In genomic region chr10:48903151-48903550, GRCh38 we compare ENCODE assay signal across 22 cellular contexts. TPM values are rescaled to one million over a fixed set of nuclear protein-coding genes. Genes with fewer than 3 reads are reported as not detected.
"Had no signal": no experiment of that assay in that cellular context is flagged by ENCODE, and none has a peak within 500 bp of the region (broad histone marks: within the 10 kb centered on the region; RNA-seq: fewer than 3 reads in every experiment).

No MANE protein-coding gene starts in this region.

- H3K27ac ChIP-seq: HL-60, RWPE1 had no signal

- DNase-seq: KBM-7, NCI-H1092, NCI-H1105 treated with DMSO at 0.1 percent for 48 hours, NCI-H1417 treated with DMSO at 0.1 percent for 48 hours, NCI-H146, NCI-H1694 treated with DMSO at 0.1 percent for 48 hours, NCI-H1930, NCI-H2081, NCI-H2107, NCI-H2171, NCI-H226, NCI-H446, NCI-H510A, NCI-H524 treated with DMSO at 0.1 percent for 48 hours, NCI-H69, NCI-H774, PC-3, SHP77, SK-N-SH had no signal

- ATAC-seq: Panc1, PC-3 had no signal

RNA-seq across cellular contexts. Expression of gene LRRC18, which starts 36.5 kb away (rescaled TPM):
- polyA plus RNA-seq: SK-N-SH had no signal
